In the genomic region with DNA sequence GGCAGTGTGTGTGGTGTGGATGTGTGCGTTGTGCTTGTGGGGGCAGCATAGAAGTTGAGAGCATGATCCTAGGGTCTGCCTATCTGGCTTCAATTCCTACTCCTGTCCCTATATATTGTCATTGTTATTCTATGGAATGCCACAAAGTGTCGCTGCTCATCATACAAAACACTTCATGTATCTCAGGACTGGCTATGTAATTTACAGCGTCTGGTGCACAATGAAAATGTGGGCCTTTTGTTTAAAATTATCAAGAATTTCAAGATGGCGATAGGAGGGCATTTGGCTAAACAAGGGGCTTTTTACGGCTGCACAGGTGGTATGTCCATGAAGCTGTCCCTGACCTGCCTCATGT, we compare ENCODE assay signal across 9 cellular contexts. TPM values are rescaled to one million over a fixed set of nuclear protein-coding genes. Genes with fewer than 3 reads are reported as not detected.
DNase-seq lines count a peak whose midpoint lies in the region; ATAC-seq, FAIRE-seq and TF ChIP-seq lines count a peak whose summit lies in the region.
"Had no signal": no experiment of that assay in that cellular context is flagged by ENCODE, and none has a peak within 500 bp of the region (broad histone marks: within the 10 kb centered on the region; RNA-seq: fewer than 3 reads in every experiment).

No MANE protein-coding gene starts in this region.

- WGBS in esophagus squamous epithelium, 2 donors = 70 to 73% methylated on average over 5 of the region's 5 CpGs

- peak; percentile 56 for DNase-seq in Jurkat, Clone E6-1 (ENCODE audit: low read depth, low spot score)
- DNase-seq in SK-N-DZ (ENCODE audit: low spot score) (peak; percentile 24), activated gamma-delta T cell treated with Interleukin-2 at 50 U/mL for 16 hours (no peak), brain microvascular endothelial cell (no peak), esophagus squamous epithelium (lab: John Stamatoyannopoulos, UW) (no peak)

- intact Hi-C loops in esophagus squamous epithelium (cut with DNase I) = no loop called here

- in situ Hi-C loops in brain microvascular endothelial cell (cut with HindIII; ENCODE audit: low pct_ligation_motif_present, low sequenced_read_pairs) = no loop called here

- H3K36me3 ChIP-seq in brain microvascular endothelial cell (replicated peaks) = no peaks in the 10 kb centered on the region
- H3K36me3 ChIP-seq in esophagus squamous epithelium = peaks cover 0 to 30% (median 0%) of the 10 kb centered on the region in 3 donors

- no peak for TF ChIP-seq POLR2A in esophagus squamous epithelium (IDR thresholded peaks at IDR 0.05)

- H3K4me1 ChIP-seq in esophagus squamous epithelium = peaks cover 0 to 39% (median 0%) of the 10 kb centered on the region in 3 donors

- TF ChIP-seq CTCF in brain microvascular endothelial cell (IDR thresholded peaks at IDR 0.05; ENCODE audit: low read depth, low read length, missing control alignments) (no peak), esophagus squamous epithelium (IDR thresholded peaks at IDR 0.05) (no peak)

- FAIRE-seq in A204.1 (lab: Jason Lieb, UNC) = peak; percentile 46
- FAIRE-seq: TTC549 had no signal

- H3K27ac ChIP-seq in brain microvascular endothelial cell (no peak overlapping the region), esophagus squamous epithelium (no peak overlapping the region)

- no peaks in the 10 kb centered on the region for H3K9me3 ChIP-seq in esophagus squamous epithelium

- H3K4me3 ChIP-seq in Jurkat, Clone E6-1 (ENCODE audit: low read length) = no peak overlapping the region
- H3K4me3 ChIP-seq in brain microvascular endothelial cell (ENCODE audit: low read depth, low read length) (no peak overlapping the region), esophagus squamous epithelium (peak overlapping the region in 1 of 4 donors; percentile 1)

- ATAC-seq in GM18867 (IDR thresholded peaks at IDR 0.05; ENCODE audit: unreplicated experiment) = peak; percentile 86
- ATAC-seq in GM21447 (IDR thresholded peaks at IDR 0.05; ENCODE audit: unreplicated experiment) = no peak

- H3K27me3 ChIP-seq in brain microvascular endothelial cell (replicated peaks) (no peaks in the 10 kb centered on the region), esophagus squamous epithelium (no peaks in the 10 kb centered on the region)

RNA-seq across cellular contexts. Expression of gene SERPINB2, which starts 3.4 kb away (rescaled TPM):
- polyA plus RNA-seq in Jurkat, Clone E6-1 (2012; ENCODE audit: insufficient read depth, insufficient read length) = not detected
- not detected in 2 replicates for polyA plus RNA-seq in SK-N-DZ (2014; cell fraction: cytosol; rRNA removed)
- polyA plus RNA-seq in SK-N-DZ (2014; cell fraction: nucleus; rRNA removed) = not detected in 2 replicates
- total RNA-seq in esophagus squamous epithelium = 100 to 1,000 TPM; 138 to 309 (median 189) TPM

RNA-seq across cellular contexts. Expression of gene SERPINB10, which starts 16.8 kb away (rescaled TPM):
- polyA plus RNA-seq in Jurkat, Clone E6-1 (2012; ENCODE audit: insufficient read depth, insufficient read length) = not detected
- polyA plus RNA-seq in SK-N-DZ (2014; cell fraction: cytosol; rRNA removed) = not detected in 2 replicates
- polyA plus RNA-seq in SK-N-DZ (2014; cell fraction: nucleus; rRNA removed) = not detected in 2 replicates
- 1 to 10 TPM in 2 of 4 donors, under 1 TPM in 1, not detected in 1; 0.26 to 8.4 (median 1.4) TPM for total RNA-seq in esophagus squamous epithelium

RNA-seq across cellular contexts. Expression of gene HMSD, which starts 58.2 kb away (rescaled TPM):
- not detected for polyA plus RNA-seq in Jurkat, Clone E6-1 (2012; ENCODE audit: insufficient read depth, insufficient read length)
- not detected in 2 replicates for polyA plus RNA-seq in SK-N-DZ (2014; cell fraction: cytosol; rRNA removed)
- polyA plus RNA-seq in SK-N-DZ (2014; cell fraction: nucleus; rRNA removed) = not detected in 2 replicates
- total RNA-seq in esophagus squamous epithelium = under 1 TPM in 2 of 4 donors, not detected in 2; 0.18 to 0.19 TPM

Comparison
In these comparisons a context has a peak if more than half of its experiments do, and no peak if none do; other contexts are left out.
1. DNase-seq: peak in Jurkat, Clone E6-1 (single experiment) and SK-N-DZ (single experiment); none in activated gamma-delta T cell treated with Interleukin-2 at 50 U/mL for 16 hours (single experiment), brain microvascular endothelial cell (single experiment) and esophagus squamous epithelium (single experiment).